Comparison of ENCODE assay signal across 24 cellular contexts in the genomic region with DNA sequence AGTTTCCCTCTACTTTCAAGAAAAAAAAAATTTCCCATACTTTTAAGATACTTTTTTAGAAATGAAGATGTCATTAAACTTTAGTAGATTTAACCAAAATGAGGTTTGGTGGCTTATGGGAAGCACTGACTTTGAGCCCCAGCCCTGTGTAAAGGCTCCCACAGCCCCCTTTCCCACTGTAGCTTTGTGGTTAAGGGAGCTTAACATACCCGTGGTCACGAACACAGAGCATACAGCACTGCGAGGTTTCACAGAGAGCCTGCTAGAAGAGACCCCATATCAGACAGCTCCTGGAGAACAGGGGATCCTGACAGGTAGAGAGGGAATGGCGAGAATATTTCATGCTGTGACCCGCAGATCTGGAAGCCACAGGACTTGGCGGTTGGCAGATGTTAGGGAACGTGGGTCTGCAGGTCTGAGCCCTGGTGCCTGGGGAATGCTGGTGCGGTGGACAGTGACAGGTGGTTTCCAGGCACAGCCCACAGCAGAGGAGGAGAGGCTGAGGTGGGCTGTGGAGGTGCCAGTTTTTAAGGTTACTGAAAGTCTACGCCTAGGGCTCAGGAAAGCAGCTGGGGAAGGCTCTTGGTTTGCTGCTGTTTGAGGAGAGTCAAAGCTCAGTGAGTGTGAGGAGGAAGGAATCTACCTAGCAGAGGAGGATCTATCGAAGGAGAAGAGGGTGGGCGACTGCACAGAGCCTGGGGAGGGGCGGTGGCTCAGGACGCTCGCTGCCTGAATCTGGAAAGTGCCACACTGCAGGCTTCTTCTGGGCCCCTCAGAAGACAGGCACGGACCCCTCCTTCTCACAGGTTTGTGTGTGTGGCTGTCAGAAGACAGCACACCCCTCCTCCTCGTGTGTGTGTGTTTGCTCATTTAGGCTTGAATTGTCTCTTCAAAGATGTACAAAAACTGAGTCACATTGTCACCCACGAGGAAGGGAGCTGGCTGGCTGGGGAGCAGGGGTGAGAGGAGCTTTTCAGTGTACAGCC. TPM values are rescaled to one million over a fixed set of nuclear protein-coding genes. Genes with fewer than 3 reads are reported as not detected.
DNase-seq lines count a peak whose midpoint lies in the region; ATAC-seq, FAIRE-seq and TF ChIP-seq lines count a peak whose summit lies in the region.
"Had no signal": no experiment of that assay in that cellular context is flagged by ENCODE, and none has a peak within 500 bp of the region (broad histone marks: within the 10 kb centered on the region; RNA-seq: fewer than 3 reads in every experiment).

No MANE protein-coding gene starts in this region.

- H3K36me3 ChIP-seq in DND-41 (ENCODE audit: insufficient read depth, low read length) = no peaks in the 10 kb centered on the region
- H3K36me3 ChIP-seq in GM12878 (ENCODE audit: control insufficient read depth in 2 of 2, insufficient read depth in 2 of 2, low read length in 1 of 2) = no peaks in the 10 kb centered on the region
- no peaks in the 10 kb centered on the region for H3K36me3 ChIP-seq in osteoblast (ENCODE audit: insufficient read depth, low read length)
- H3K36me3 ChIP-seq in testis (ENCODE audit: low read depth, missing control alignments) = no peaks in the 10 kb centered on the region
- H3K36me3 ChIP-seq: left lung, neutrophil, right atrium auricular region, upper lobe of right lung had no signal

- intact Hi-C loops in GM12878 (cut with micrococcal nuclease; ENCODE audit: unreplicated experiment) = no loop called here
- intact Hi-C loops in testis (cut with DNase I; ENCODE audit: low total_unique reads) = no loop called here

- TF ChIP-seq POLR2A in GM12878 (IDR thresholded peaks at IDR 0.05; ENCODE audit: low read depth, low read length) (no peak), testis (IDR thresholded peaks at IDR 0.05) (no peak)

- H4K20me1 ChIP-seq in DND-41 (ENCODE audit: insufficient read depth, low read length) (0 out of 2 replicates have a peak, but pooled peaks cover 5% of the 10 kb centered on the region), GM12878 (ENCODE audit: control insufficient read depth, insufficient read depth) (no peaks in the 10 kb centered on the region), osteoblast (ENCODE audit: insufficient read depth, low read length) (no peaks in the 10 kb centered on the region)

- H3K4me1 ChIP-seq in DND-41 (ENCODE audit: insufficient read depth, low read length) (no peaks in the 10 kb centered on the region), GM12878 (ENCODE audit: control insufficient read depth, insufficient read depth, low read length) (peaks cover 6% of the 10 kb centered on the region; the same call in 1 of the 2 replicates), osteoblast (ENCODE audit: insufficient read depth, low read length) (no peaks in the 10 kb centered on the region), testis (no peaks in the 10 kb centered on the region)
- H3K4me1 ChIP-seq: left lung, right atrium auricular region, upper lobe of right lung had no signal

- no peaks in the 10 kb centered on the region for H3K79me2 ChIP-seq in DND-41 (ENCODE audit: insufficient read depth, low read length)
- H3K79me2 ChIP-seq in GM12878 (ENCODE audit: control insufficient read depth, insufficient read depth, low read length) = no peaks in the 10 kb centered on the region
- H3K79me2 ChIP-seq in osteoblast (ENCODE audit: insufficient read depth, low read length) = no peaks in the 10 kb centered on the region

- H3K4me3 ChIP-seq in DND-41 (ENCODE audit: low read depth in 1 of 2, low read length in 2 of 2) (no peak overlapping the region), GM12878 (no peak overlapping the region), osteoblast (ENCODE audit: insufficient read depth, low read length) (no peak overlapping the region), testis (no peak overlapping the region)
- H3K4me3 ChIP-seq: left lung, right atrium auricular region, upper lobe of right lung had no signal

- no peak for FAIRE-seq in GM12878 (lab: Jason Lieb, UNC)
- FAIRE-seq: colon had no signal

- H3K27me3 ChIP-seq in DND-41 (ENCODE audit: insufficient read depth, low read length, poor library complexity) (no peaks in the 10 kb centered on the region), GM12878 (replicated peaks in 1 of 2; ENCODE audit: control insufficient read depth in 2 of 2, insufficient read depth in 2 of 2, low read length in 1 of 2) (peaks cover 0 to 3% of the 10 kb centered on the region in 2 experiments; a peak in 2 of 4 replicates), osteoblast (ENCODE audit: insufficient read depth, low read length) (peaks cover 9% of the 10 kb centered on the region), testis (no peaks in the 10 kb centered on the region)
- H3K27me3 ChIP-seq: right atrium auricular region had no signal

- H3K4me3 Mint-ChIP-seq in activated naive CD4-positive, alpha-beta T cell treated with anti-CD3 and anti-CD28 coated beads, Interleukin-2, amount 10 ng/mL, durations not matched to agents 7 days and 5 days = no peak overlapping the region
- H3K4me3 Mint-ChIP-seq: activated CD4-positive, alpha-beta T cell treated with anti-CD3 and anti-CD28 coated beads, Interleukin-2, amount 10 ng/mL, durations not matched to agents 24 days and 14 days; endodermal cell had no signal

- no TSS peak for BruUV-seq in GM12878 (replicated peaks; lab: Mats Ljungman, UMichigan)

- H2AFZ ChIP-seq in DND-41 (ENCODE audit: low read depth, low read length) = no peak overlapping the region
- no peak overlapping the region for H2AFZ ChIP-seq in GM12878 (ENCODE audit: control insufficient read depth, low read depth, low read length)
- H2AFZ ChIP-seq in osteoblast (ENCODE audit: low read length) = no peak overlapping the region

- H3K9ac ChIP-seq in DND-41 (ENCODE audit: low read depth, low read length) (no peak overlapping the region), GM12878 (ENCODE audit: control insufficient read depth, insufficient read depth, low read length) (no peak overlapping the region; the same call in 1 of the 2 replicates)

- no peak for TF ChIP-seq RAD21 in GM12878 (IDR thresholded peaks at IDR 0.05; ENCODE audit: insufficient read depth, low read depth, low read length)

- no peak overlapping the region for H3K27ac Mint-ChIP-seq in activated naive CD4-positive, alpha-beta T cell treated with anti-CD3 and anti-CD28 coated beads, Interleukin-2, amount 10 ng/mL, durations not matched to agents 7 days and 5 days
- H3K27ac Mint-ChIP-seq: activated CD4-positive, alpha-beta T cell treated with anti-CD3 and anti-CD28 coated beads, Interleukin-2, amount 10 ng/mL, durations not matched to agents 24 days and 14 days; endodermal cell had no signal

- no peak overlapping the region for H3K27ac ChIP-seq in DND-41 (ENCODE audit: low read length)
- no peak overlapping the region for H3K27ac ChIP-seq in GM12878 (ENCODE audit: control insufficient read depth, insufficient read depth)
- H3K27ac ChIP-seq in osteoblast (ENCODE audit: low read depth, low read length) = no peak overlapping the region
- no peak overlapping the region for H3K27ac ChIP-seq in testis
- H3K27ac ChIP-seq: HL-60, left lung, neutrophil, right atrium auricular region, upper lobe of right lung had no signal

- CTCF ChIA-PET in GM12878 (lab: Yijun Ruan, JAX) = interaction anchor here (1.2 kb wide), 1 partner anchor 9 kb away, joined by 3 read pairs; no protein-coding TSS in a partner anchor
- CTCF ChIA-PET in activated naive CD4-positive, alpha-beta T cell treated with anti-CD3 and anti-CD28 coated beads, Interleukin-2, amount 10 ng/mL, durations not matched to agents 7 days and 5 days (lab: Charles Lee) = interaction anchor here (1.1 kb wide), 1 partner anchor 111 kb away, joined by 3 read pairs; no protein-coding TSS in a partner anchor

- peaks cover 8% of the 10 kb centered on the region for H3K4me1 Mint-ChIP-seq in activated naive CD4-positive, alpha-beta T cell treated with anti-CD3 and anti-CD28 coated beads, Interleukin-2, amount 10 ng/mL, durations not matched to agents 7 days and 5 days

- in situ Hi-C loops in GM12878 (cut with MboI) = no loop called here

- no peak for TF ChIP-seq EP300 in GM12878 (IDR thresholded peaks at IDR 0.05; ENCODE audit: borderline replicate concordance in 1 of 2, control insufficient read depth in 1 of 2, low read depth in 2 of 2, low read length in 2 of 2)

- H3K9me3 ChIP-seq in DND-41 (ENCODE audit: insufficient read depth, low read length, severe bottlenecking) = no peaks in the 10 kb centered on the region
- H3K9me3 ChIP-seq in GM12878 (replicated peaks; ENCODE audit: control insufficient read depth, insufficient read depth, low read length) = no peaks in the 10 kb centered on the region
- no peaks in the 10 kb centered on the region for H3K9me3 ChIP-seq in osteoblast (ENCODE audit: low read depth, low read length)
- no peaks in the 10 kb centered on the region for H3K9me3 ChIP-seq in testis
- H3K9me3 ChIP-seq: left lung, neutrophil, right atrium auricular region, upper lobe of right lung had no signal

- SMC1A ChIA-PET in GM12878 (lab: Charles Lee; ENCODE audit: uncharacterized antibody, unreplicated experiment) = interaction anchor here (0.6 to 1.4 kb wide), 3 partner anchors 44 to 76 kb away, joined by 3 to 4 read pairs (median 3); no protein-coding TSS in a partner anchor

- peaks cover 52% of the 10 kb centered on the region for H3K27me3 Mint-ChIP-seq in activated naive CD4-positive, alpha-beta T cell treated with anti-CD3 and anti-CD28 coated beads, Interleukin-2, amount 10 ng/mL, durations not matched to agents 7 days and 5 days

- DNase-seq in DND-41 (peak; percentile 27), GM12878 (ENCODE audit: low read depth, low spot score) (no peak), osteoblast (ENCODE audit: insufficient read length, low spot score, missing footprints) (peak; percentile 29), KG1 (lab: John Stamatoyannopoulos, UW) (no peak), testis (no peak), T-helper 2 cell (no peak)
- no peak for DNase-seq in activated naive CD4-positive, alpha-beta T cell treated with anti-CD3 and anti-CD28 coated beads, Interleukin-2, amount 10 ng/mL, durations not matched to agents 7 days and 5 days
- DNase-seq: activated CD4-positive, alpha-beta T cell treated with anti-CD3 and anti-CD28 coated beads, Interleukin-2, amount 10 ng/mL, durations not matched to agents 24 days and 14 days; activated naive CD4-positive, alpha-beta T cell treated with Interleukin-2 at 50 U/mL for 16 hours; AML-193; Calu3; endodermal cell; glutamatergic neuron; left lung; NCI-H187 treated with DMSO at 0.1 percent for 48 hours; NCI-H446 treated with DMSO at 0.1 percent for 48 hours; stimulated activated naive CD4-positive, alpha-beta T cell treated with Interleukin-2 at 50 U/mL for 16 hours; upper lobe of right lung had no signal

- H3K4me2 ChIP-seq in DND-41 (ENCODE audit: insufficient read depth, low read length) (no peak overlapping the region), GM12878 (ENCODE audit: control insufficient read depth, insufficient read depth) (no peak overlapping the region), osteoblast (ENCODE audit: insufficient read depth, low read length) (no peak overlapping the region)

- no peaks in the 10 kb centered on the region for H3K36me3 Mint-ChIP-seq in activated naive CD4-positive, alpha-beta T cell treated with anti-CD3 and anti-CD28 coated beads, Interleukin-2, amount 10 ng/mL, durations not matched to agents 7 days and 5 days

- RAD21 ChIA-PET in GM12878 (lab: Charles Lee; ENCODE audit: unreplicated experiment) = no interaction called here

- no peak for TF ChIP-seq CTCF in DND-41 (IDR thresholded peaks at IDR 0.05; ENCODE audit: borderline replicate concordance, extremely low read depth, low read length, poor library complexity, severe bottlenecking)
- TF ChIP-seq CTCF in GM12878 (IDR thresholded peaks at IDR 0.05 in 2 of 3, conservative IDR thresholded peaks at IDR 0.05 in 1 of 3; ENCODE audit: control insufficient read depth in 2 of 3, extremely low read depth in 1 of 3, insufficient read depth in 1 of 3, low read depth in 3 of 3, low read length in 3 of 3) = no peak
- TF ChIP-seq CTCF in osteoblast (IDR thresholded peaks at IDR 0.05; ENCODE audit: extremely low read depth, low read depth, low read length) = no peak
- no peak for TF ChIP-seq CTCF in testis (IDR thresholded peaks at IDR 0.05)

- POLR2A ChIA-PET in GM12878 (lab: Charles Lee) = interaction anchor here (0.9 kb wide), 1 partner anchor 10 kb away, joined by 3 read pairs; no protein-coding TSS in a partner anchor

- ATAC-seq in DND-41 (ENCODE audit: insufficient read depth, low read depth) (peak; percentile 81; the same call in 2 of the 3 replicates), GM19463 (IDR thresholded peaks at IDR 0.05; ENCODE audit: unreplicated experiment) (peak; percentile 39), GM12878 (peak; percentile 53)
- ATAC-seq: left lung, upper lobe of right lung had no signal

- no peaks in the 10 kb centered on the region for H3K9me3 Mint-ChIP-seq in activated naive CD4-positive, alpha-beta T cell treated with anti-CD3 and anti-CD28 coated beads, Interleukin-2, amount 10 ng/mL, durations not matched to agents 7 days and 5 days
- H3K9me3 Mint-ChIP-seq: activated CD4-positive, alpha-beta T cell treated with anti-CD3 and anti-CD28 coated beads, Interleukin-2, amount 10 ng/mL, durations not matched to agents 24 days and 14 days; endodermal cell had no signal

- WGBS in GM12878 (ENCODE audit: insufficient coverage, insufficient replicate concordance, low lambda C conversion rate, missing lambda C conversion rate) = 22% methylated on average over 17 of the region's 17 CpGs
- WGBS in testis, 2 donors = 73 to 75% methylated on average over 17 of the region's 17 CpGs

RNA-seq across cellular contexts. Expression of a gene that starts 49.9 kb away (rescaled TPM):
- 0.51 and 0.77 TPM in 2 replicates for total RNA-seq in GM12878 (2013; cell fraction: nucleolus; rRNA removed)
- total RNA-seq in GM12878 (2014; rRNA removed) = 0.17 TPM in 1 of 2 replicates, not detected in the other
- total RNA-seq in GM12878 (2014; rRNA removed; fragmentation: Illumina TruSeq; extraction: Trizol) = not detected in 2 replicates
- total RNA-seq in GM12878 (2021) = 0.13 TPM in 1 of 2 replicates, not detected in the other
- not detected for polyA plus RNA-seq in GM12878 (2011; ENCODE audit: low read depth)
- not detected in 2 replicates for polyA plus RNA-seq in GM12878 (2011; rRNA removed)
- 0.07 and 0.08 TPM in 2 replicates for polyA plus RNA-seq in GM12878 (2011; cell fraction: cytosol; rRNA removed)
- polyA plus RNA-seq in GM12878 (2011; cell fraction: nucleus; rRNA removed) = 0.10 and 0.21 TPM in 2 replicates
- not detected in 2 replicates for polyA plus RNA-seq in GM12878 (2012)
- not detected in 2 replicates for polyA plus RNA-seq in GM12878 (2014; fragmentation: Illumina TruSeq; extraction: Trizol)
- polyA plus RNA-seq in GM12878 (2014; fragmentation: Nextera tagmentation; extraction: Ambion mirVana) = not detected
- not detected in 2 replicates for polyA plus RNA-seq in GM12878 (2014; rRNA removed)
- not detected for polyA plus RNA-seq in GM12878 (2016; fragmentation: Nextera tagmentation; extraction: Ambion mirVana)
- not detected in 2 replicates for polyA minus RNA-seq in GM12878 (2011; rRNA and poly(A)+ RNA removed)
- not detected in 2 replicates for polyA minus RNA-seq in GM12878 (2011; cell fraction: cytosol; rRNA and poly(A)+ RNA removed)
- polyA minus RNA-seq in GM12878 (2011; cell fraction: nucleus; rRNA and poly(A)+ RNA removed) = 0.38 TPM in 1 of 2 replicates, not detected in the other
- under 0.01 and 0.59 TPM in 2 replicates for total RNA-seq in osteoblast
- total RNA-seq in testis = 1 to 10 TPM in 1 of 2 donors, under 1 TPM in 1; 0.79 to 1.6 TPM
- polyA plus RNA-seq in testis (ENCODE audit: insufficient read depth, low read depth, low replicate concordance) = 1.2 TPM
- total RNA-seq: activated CD4-positive, alpha-beta T cell treated with anti-CD3 and anti-CD28 coated beads, Interleukin-2, amount 10 ng/mL, durations not matched to agents 24 days and 14 days; mononuclear cell; right atrium auricular region had no signal

Comparison
In these comparisons a context has a peak if more than half of its experiments do, and no peak if none do; other contexts are left out.
1. DNase-seq: peak in DND-41 (single experiment) and osteoblast (single experiment); none in GM12878 (single experiment), activated naive CD4-positive, alpha-beta T cell treated with anti-CD3 and anti-CD28 coated beads, Interleukin-2, amount 10 ng/mL, durations not matched to agents 7 days and 5 days (single experiment), KG1 (single experiment), testis (single experiment) and T-helper 2 cell (0 of 5).
2. Peak in every context shown above with its lines, with median percentiles within 50 percentile points of each other: ATAC-seq.